ENCODE assay signal across 16 cellular contexts in the genomic region with DNA sequence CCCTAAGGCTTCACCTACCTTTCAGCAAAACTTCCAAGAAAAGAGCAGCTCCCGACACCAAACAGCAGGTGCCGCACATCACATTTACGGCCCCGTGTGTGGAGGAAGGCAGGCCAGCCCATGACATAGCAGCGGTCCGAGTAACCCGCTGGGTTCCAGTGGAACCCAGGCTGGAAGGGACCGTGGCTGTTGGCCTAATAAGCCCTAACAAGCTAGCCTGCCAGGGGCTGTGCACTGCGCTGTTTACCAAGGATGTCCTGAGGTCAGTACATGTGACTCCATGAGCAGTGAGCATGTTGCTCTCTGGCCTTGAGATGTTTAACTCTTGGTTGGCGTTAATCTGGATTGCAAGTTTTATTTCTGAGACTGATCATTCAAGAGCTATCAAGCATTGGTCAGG.
DNase-seq lines count a peak whose midpoint lies in the region; ATAC-seq, FAIRE-seq and TF ChIP-seq lines count a peak whose summit lies in the region.
"Had no signal": no experiment of that assay in that cellular context is flagged by ENCODE, and none has a peak within 500 bp of the region (broad histone marks: within the 10 kb centered on the region; RNA-seq: fewer than 3 reads in every experiment).

No MANE protein-coding gene starts in this region.

- no peak overlapping the region for H3K23ac ChIP-seq in neuronal stem cell (ENCODE audit: low read depth, low read length, poor library complexity)

- H3K36me3 ChIP-seq in bronchial epithelial cell (ENCODE audit: control insufficient read depth, insufficient read depth, low read length) (no peaks in the 10 kb centered on the region), neuronal stem cell (replicated peaks in 1 of 2; ENCODE audit: control insufficient read depth in 2 of 2, insufficient read depth in 2 of 2, low read length in 2 of 2) (no peaks in the 10 kb centered on the region)
- H3K36me3 ChIP-seq: BLaER1 treated with 17β-estradiol and CSF1 and Interleukin-3, amounts not matched to agents 10 nM and 100 nM had no signal

- ATAC-seq in activated T-helper 17 cell treated with anti-CD3 and anti-CD28 coated beads, Interleukin-2, amount 50 U/mL, for 72 hours (replicated peaks): no peak
- ATAC-seq: CD8-positive, alpha-beta T cell; GM12878; HepG2 had no signal

- H3K9ac ChIP-seq in neuronal stem cell (ENCODE audit: low read depth, low read length, poor library complexity): no peak overlapping the region
- H3K9ac ChIP-seq: BLaER1 treated with 17β-estradiol and CSF1 and Interleukin-3, amounts not matched to agents 10 nM and 100 nM had no signal

- H3K9me3 Mint-ChIP-seq in activated T-helper 17 cell treated with anti-CD3 and anti-CD28 coated beads, Interleukin-2, amount 50 U/mL, for 72 hours: no peaks in the 10 kb centered on the region
- H3K9me3 Mint-ChIP-seq: CD8-positive, alpha-beta T cell; H9 had no signal

- H3K4me3 Mint-ChIP-seq in activated T-helper 17 cell treated with anti-CD3 and anti-CD28 coated beads, Interleukin-2, amount 50 U/mL, for 72 hours: no peak overlapping the region
- H3K4me3 Mint-ChIP-seq: B cell; CD8-positive, alpha-beta T cell; H9 had no signal

- DNase-seq in bronchial epithelial cell (ENCODE audit: low read depth) (no peak), left kidney (ENCODE audit: low read depth, low spot score) (peak; percentile 45), urothelium cell line (ENCODE audit: low spot score) (no peak), neuronal stem cell (ENCODE audit: low spot score) (no peak), GDM1 (lab: John Stamatoyannopoulos, UW) (no peak)
- DNase-seq: Calu3; CD8-positive, alpha-beta T cell; DMS79 treated with DMSO at 0.1 percent for 48 hours; H9 had no signal

- no CpG with 5 or more reads among the region's 10 CpGs for WGBS in neuronal stem cell (ENCODE audit: extremely low coverage in 2 of 2, insufficient read length in 2 of 2, insufficient replicate concordance in 1 of 2), 2 donors

- H3K4me1 ChIP-seq in neuronal stem cell (ENCODE audit: control insufficient read depth in 2 of 2, insufficient read depth in 1 of 2, low read depth in 1 of 2, low read length in 2 of 2): peaks cover 0 to under 1% of the 10 kb centered on the region in 2 donors

- H2BK12ac ChIP-seq in neuronal stem cell (ENCODE audit: low read length): no peak overlapping the region

- H2AFZ ChIP-seq in neuronal stem cell (ENCODE audit: low read length): no peak overlapping the region

- H2AK5ac ChIP-seq in neuronal stem cell (ENCODE audit: low read depth, low read length): no peak overlapping the region

- no peak overlapping the region for H3K27ac Mint-ChIP-seq in activated T-helper 17 cell treated with anti-CD3 and anti-CD28 coated beads, Interleukin-2, amount 50 U/mL, for 72 hours
- H3K27ac Mint-ChIP-seq: B cell; CD8-positive, alpha-beta T cell; H9 had no signal

- no peak overlapping the region for H2BK5ac ChIP-seq in neuronal stem cell (ENCODE audit: low read length)

- H3K36me3 Mint-ChIP-seq in activated T-helper 17 cell treated with anti-CD3 and anti-CD28 coated beads, Interleukin-2, amount 50 U/mL, for 72 hours (ENCODE audit: low read depth): no peaks in the 10 kb centered on the region
- H3K36me3 Mint-ChIP-seq: CD8-positive, alpha-beta T cell had no signal

- no peak overlapping the region for H3K18ac ChIP-seq in neuronal stem cell (ENCODE audit: low read length)

- no peak overlapping the region for H2BK15ac ChIP-seq in neuronal stem cell (ENCODE audit: low read length)

- H3K9me3 ChIP-seq in neuronal stem cell (replicated peaks in 1 of 2; ENCODE audit: control insufficient read depth in 2 of 2, insufficient read depth in 1 of 2, low read depth in 1 of 2, low read length in 2 of 2): no peaks in the 10 kb centered on the region

- H4K8ac ChIP-seq in neuronal stem cell (ENCODE audit: low read depth, low read length): no peak overlapping the region

- no peak overlapping the region for H3K4me2 ChIP-seq in neuronal stem cell (ENCODE audit: insufficient read depth, low read length, poor library complexity, severe bottlenecking)
- H3K4me2 ChIP-seq: BLaER1 treated with 17β-estradiol and CSF1 and Interleukin-3, amounts not matched to agents 10 nM and 100 nM had no signal

- H3K27me3 Mint-ChIP-seq in activated T-helper 17 cell treated with anti-CD3 and anti-CD28 coated beads, Interleukin-2, amount 50 U/mL, for 72 hours: no peaks in the 10 kb centered on the region

- FAIRE-seq in bronchial epithelial cell (lab: Jason Lieb, UNC): peak; percentile 55
- FAIRE-seq in urothelium cell line (lab: Jason Lieb, UNC): peak; percentile 50
- FAIRE-seq: GM12878, H1, HepG2 had no signal

- TF ChIP-seq CTCF in VCaP (conservative IDR thresholded peaks at IDR 0.05) (no peak), bronchial epithelial cell (IDR thresholded peaks at IDR 0.05; ENCODE audit: insufficient read depth, low read length, severe bottlenecking) (no peak)

- no peak overlapping the region for H3K4me3 ChIP-seq in bronchial epithelial cell (ENCODE audit: low read depth, low read length)
- H3K4me3 ChIP-seq in neuronal stem cell (ENCODE audit: low read length in 2 of 2): no peak overlapping the region
- H3K4me3 ChIP-seq: BLaER1 treated with 17β-estradiol and CSF1 and Interleukin-3, amounts not matched to agents 10 nM and 100 nM; GM12878 had no signal

- no peak overlapping the region for H3K14ac ChIP-seq in neuronal stem cell (ENCODE audit: low read length)

- H3K27ac ChIP-seq in VCaP (peak overlapping the region; percentile 78; the same call in 1 of the 2 replicates), neuronal stem cell (replicated peaks; ENCODE audit: low read length) (no peak overlapping the region)
- H3K27ac ChIP-seq: BLaER1 treated with 17β-estradiol and CSF1 and Interleukin-3, amounts not matched to agents 10 nM and 100 nM had no signal

- H3K4ac ChIP-seq in neuronal stem cell (ENCODE audit: low read length): no peak overlapping the region

- no peaks in the 10 kb centered on the region for H3K4me1 Mint-ChIP-seq in activated T-helper 17 cell treated with anti-CD3 and anti-CD28 coated beads, Interleukin-2, amount 50 U/mL, for 72 hours
- H3K4me1 Mint-ChIP-seq: B cell had no signal

- no peaks in the 10 kb centered on the region for H3K79me1 ChIP-seq in neuronal stem cell (ENCODE audit: low read depth, low read length)

- no peak overlapping the region for H2BK120ac ChIP-seq in neuronal stem cell (ENCODE audit: low read depth, low read length)

- no peak overlapping the region for H4K91ac ChIP-seq in neuronal stem cell (ENCODE audit: low read depth, low read length, poor library complexity)

- peaks cover 2% of the 10 kb centered on the region for H3K27me3 ChIP-seq in bronchial epithelial cell (ENCODE audit: control insufficient read depth, insufficient read depth, low read length)
- H3K27me3 ChIP-seq in neuronal stem cell (ENCODE audit: control insufficient read depth in 3 of 3, insufficient read depth in 3 of 3, low read depth in 1 of 3, low read length in 3 of 3): peaks cover 0 to 13% (median 0%) of the 10 kb centered on the region in 3 experiments
- H3K27me3 ChIP-seq: BLaER1 treated with 17β-estradiol and CSF1 and Interleukin-3, amounts not matched to agents 10 nM and 100 nM had no signal
